Comparison of ENCODE assay signal across 1 cellular context in the genomic region with DNA sequence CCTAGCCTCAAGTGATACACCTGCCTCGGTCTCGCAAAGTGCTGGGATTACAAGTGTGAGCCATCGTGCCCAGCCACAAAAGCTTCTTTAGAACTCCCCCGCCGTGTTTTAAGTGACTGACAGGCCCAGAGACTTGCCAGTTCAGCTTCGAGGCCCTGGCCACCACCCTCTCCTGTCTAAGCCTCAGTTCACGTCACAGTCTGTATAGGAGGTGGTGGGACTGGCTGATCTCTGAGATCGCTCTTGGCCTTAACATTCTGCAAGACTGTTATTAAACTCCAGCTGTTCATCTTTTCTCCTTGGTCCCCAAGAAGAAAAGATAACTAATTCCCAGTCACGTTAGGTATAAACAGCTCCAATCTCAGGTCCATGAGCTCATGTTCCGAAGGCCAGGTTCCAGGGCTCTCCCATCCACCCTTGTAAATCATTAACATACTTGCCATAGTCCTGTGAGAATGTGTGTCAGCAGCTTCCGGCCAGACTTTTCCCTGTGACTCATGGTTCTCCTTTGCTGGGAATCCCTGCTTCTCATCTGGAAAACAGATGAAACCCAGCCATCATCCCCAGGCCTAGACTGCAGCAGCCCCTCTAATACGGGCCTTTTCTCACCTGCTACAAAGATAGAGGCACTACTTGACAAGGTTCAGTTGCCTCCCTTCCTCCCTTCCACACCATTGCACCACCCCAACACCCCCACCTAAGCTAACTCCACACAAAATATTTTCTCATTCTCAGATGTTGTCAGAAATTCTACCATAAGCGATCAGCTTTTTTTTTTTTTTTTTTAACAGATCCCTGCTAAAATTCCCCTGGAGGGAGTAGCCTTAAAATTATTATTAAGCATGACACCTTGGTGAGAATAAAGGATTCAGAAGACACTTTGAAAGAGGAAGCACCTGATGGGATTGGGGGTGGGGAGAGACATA.
TF ChIP-seq lines count a peak whose summit lies in the region.

No MANE protein-coding gene starts in this region.

TF ChIP-seq in HepG2, 621 proteins besides CTCF, POLR2A, EP300 and RAD21 (continued from another document and continues in another):
- no peak for TF ChIP-seq MBD4 (IDR thresholded peaks at IDR 0.05; ENCODE audit: borderline replicate concordance, low read length)
- no peak for TF ChIP-seq ZNF75D (CRISPR knock-in tag; IDR thresholded peaks at IDR 0.05; ENCODE audit: borderline replicate concordance)
- TF ChIP-seq, protein P1, sequence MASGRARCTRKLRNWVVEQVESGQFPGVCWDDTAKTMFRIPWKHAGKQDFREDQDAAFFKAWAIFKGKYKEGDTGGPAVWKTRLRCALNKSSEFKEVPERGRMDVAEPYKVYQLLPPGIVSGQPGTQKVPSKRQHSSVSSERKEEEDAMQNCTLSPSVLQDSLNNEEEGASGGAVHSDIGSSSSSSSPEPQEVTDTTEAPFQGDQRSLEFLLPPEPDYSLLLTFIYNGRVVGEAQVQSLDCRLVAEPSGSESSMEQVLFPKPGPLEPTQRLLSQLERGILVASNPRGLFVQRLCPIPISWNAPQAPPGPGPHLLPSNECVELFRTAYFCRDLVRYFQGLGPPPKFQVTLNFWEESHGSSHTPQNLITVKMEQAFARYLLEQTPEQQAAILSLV (CRISPR knock-in tag; IDR thresholded peaks at IDR 0.05; ENCODE audit: borderline replicate concordance) = no peak
- TF ChIP-seq ZNF839 (CRISPR knock-in tag; IDR thresholded peaks at IDR 0.05; ENCODE audit: borderline replicate concordance) = no peak
- TF ChIP-seq ARNTL (CRISPR knock-in tag; IDR thresholded peaks at IDR 0.05) = peak; percentile 67; the same call in 1 of the 2 replicates
- TF ChIP-seq HDAC6 (IDR thresholded peaks at IDR 0.05; ENCODE audit: low read depth, low read length) = no peak
- TF ChIP-seq, protein P2, sequence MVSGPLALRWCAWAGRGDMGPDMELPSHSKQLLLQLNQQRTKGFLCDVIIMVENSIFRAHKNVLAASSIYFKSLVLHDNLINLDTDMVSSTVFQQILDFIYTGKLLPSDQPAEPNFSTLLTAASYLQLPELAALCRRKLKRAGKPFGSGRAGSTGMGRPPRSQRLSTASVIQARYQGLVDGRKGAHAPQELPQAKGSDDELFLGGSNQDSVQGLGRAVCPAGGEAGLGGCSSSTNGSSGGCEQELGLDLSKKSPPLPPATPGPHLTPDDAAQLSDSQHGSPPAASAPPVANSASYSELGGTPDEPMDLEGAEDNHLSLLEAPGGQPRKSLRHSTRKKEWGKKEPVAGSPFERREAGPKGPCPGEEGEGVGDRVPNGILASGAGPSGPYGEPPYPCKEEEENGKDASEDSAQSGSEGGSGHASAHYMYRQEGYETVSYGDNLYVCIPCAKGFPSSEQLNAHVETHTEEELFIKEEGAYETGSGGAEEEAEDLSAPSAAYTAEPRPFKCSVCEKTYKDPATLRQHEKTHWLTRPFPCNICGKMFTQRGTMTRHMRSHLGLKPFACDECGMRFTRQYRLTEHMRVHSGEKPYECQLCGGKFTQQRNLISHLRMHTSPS (CRISPR knock-in tag; IDR thresholded peaks at IDR 0.05; ENCODE audit: low read depth) = no peak
- peak; percentile 29; the same call in 1 of the 2 replicates for TF ChIP-seq ZNF614 (CRISPR knock-in tag; IDR thresholded peaks at IDR 0.05; ENCODE audit: borderline replicate concordance)
- no peak for TF ChIP-seq IKZF1 (IDR thresholded peaks at IDR 0.05)
- TF ChIP-seq BCLAF1 (IDR thresholded peaks at IDR 0.05) = no peak
- TF ChIP-seq HNF4A (CRISPR knock-in tag; IDR thresholded peaks at IDR 0.05) = peak; percentile 77
- TF ChIP-seq ZBED4 (CRISPR knock-in tag; IDR thresholded peaks at IDR 0.05; ENCODE audit: borderline replicate concordance) = peak; percentile 69; the same call in 1 of the 2 replicates
- no peak for TF ChIP-seq ZNF740 (CRISPR knock-in tag; IDR thresholded peaks at IDR 0.05)
- TF ChIP-seq, protein P3, sequence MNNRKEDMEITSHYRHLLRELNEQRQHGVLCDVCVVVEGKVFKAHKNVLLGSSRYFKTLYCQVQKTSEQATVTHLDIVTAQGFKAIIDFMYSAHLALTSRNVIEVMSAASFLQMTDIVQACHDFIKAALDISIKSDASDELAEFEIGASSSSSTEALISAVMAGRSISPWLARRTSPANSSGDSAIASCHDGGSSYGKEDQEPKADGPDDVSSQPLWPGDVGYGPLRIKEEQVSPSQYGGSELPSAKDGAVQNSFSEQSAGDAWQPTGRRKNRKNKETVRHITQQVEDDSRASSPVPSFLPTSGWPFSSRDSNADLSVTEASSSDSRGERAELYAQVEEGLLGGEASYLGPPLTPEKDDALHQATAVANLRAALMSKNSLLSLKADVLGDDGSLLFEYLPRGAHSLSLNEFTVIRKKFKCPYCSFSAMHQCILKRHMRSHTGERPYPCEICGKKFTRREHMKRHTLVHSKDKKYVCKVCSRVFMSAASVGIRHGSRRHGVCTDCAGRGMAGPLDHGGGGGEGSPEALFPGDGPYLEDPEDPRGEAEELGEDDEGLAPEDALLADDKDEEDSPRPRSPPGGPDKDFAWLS (CRISPR knock-in tag; IDR thresholded peaks at IDR 0.05; ENCODE audit: borderline replicate concordance) = no peak
- no peak for TF ChIP-seq YY1 (IDR thresholded peaks at IDR 0.05; ENCODE audit: insufficient read depth, insufficient replicate concordance, low read depth, low read length)
- no peak for TF ChIP-seq ARNT (IDR thresholded peaks at IDR 0.05)
- peak; percentile 73; the same call in 1 of the 2 replicates for TF ChIP-seq ZNF317 (CRISPR knock-in tag; IDR thresholded peaks at IDR 0.05)
- TF ChIP-seq ZSCAN29 (CRISPR knock-in tag; conservative IDR thresholded peaks at IDR 0.05) = no peak
- no peak for TF ChIP-seq MED8 (CRISPR knock-in tag; IDR thresholded peaks at IDR 0.05; ENCODE audit: insufficient replicate concordance)
- no peak for TF ChIP-seq ZNF253 (CRISPR knock-in tag; IDR thresholded peaks at IDR 0.05; ENCODE audit: borderline replicate concordance)
- no peak for TF ChIP-seq RFX5 (IDR thresholded peaks at IDR 0.05; ENCODE audit: low read depth, low read length)
- no peak for TF ChIP-seq NFYB (CRISPR knock-in tag; IDR thresholded peaks at IDR 0.05)
- TF ChIP-seq CEBPG (CRISPR knock-in tag; IDR thresholded peaks at IDR 0.05) = no peak
- 0 out of 2 replicates have a peak, but pooled peaks have one; percentile 4 for TF ChIP-seq NFE2L2 (IDR thresholded peaks at IDR 0.05; ENCODE audit: low read length)
- TF ChIP-seq ZNF563 (CRISPR knock-in tag; IDR thresholded peaks at IDR 0.05) = no peak
- TF ChIP-seq, protein P4, sequence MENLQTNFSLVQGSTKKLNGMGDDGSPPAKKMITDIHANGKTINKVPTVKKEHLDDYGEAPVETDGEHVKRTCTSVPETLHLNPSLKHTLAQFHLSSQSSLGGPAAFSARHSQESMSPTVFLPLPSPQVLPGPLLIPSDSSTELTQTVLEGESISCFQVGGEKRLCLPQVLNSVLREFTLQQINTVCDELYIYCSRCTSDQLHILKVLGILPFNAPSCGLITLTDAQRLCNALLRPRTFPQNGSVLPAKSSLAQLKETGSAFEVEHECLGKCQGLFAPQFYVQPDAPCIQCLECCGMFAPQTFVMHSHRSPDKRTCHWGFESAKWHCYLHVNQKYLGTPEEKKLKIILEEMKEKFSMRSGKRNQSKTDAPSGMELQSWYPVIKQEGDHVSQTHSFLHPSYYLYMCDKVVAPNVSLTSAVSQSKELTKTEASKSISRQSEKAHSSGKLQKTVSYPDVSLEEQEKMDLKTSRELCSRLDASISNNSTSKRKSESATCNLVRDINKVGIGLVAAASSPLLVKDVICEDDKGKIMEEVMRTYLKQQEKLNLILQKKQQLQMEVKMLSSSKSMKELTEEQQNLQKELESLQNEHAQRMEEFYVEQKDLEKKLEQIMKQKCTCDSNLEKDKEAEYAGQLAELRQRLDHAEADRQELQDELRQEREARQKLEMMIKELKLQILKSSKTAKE (CRISPR knock-in tag; IDR thresholded peaks at IDR 0.05; ENCODE audit: borderline replicate concordance) = no peak
- TF ChIP-seq, protein P5, sequence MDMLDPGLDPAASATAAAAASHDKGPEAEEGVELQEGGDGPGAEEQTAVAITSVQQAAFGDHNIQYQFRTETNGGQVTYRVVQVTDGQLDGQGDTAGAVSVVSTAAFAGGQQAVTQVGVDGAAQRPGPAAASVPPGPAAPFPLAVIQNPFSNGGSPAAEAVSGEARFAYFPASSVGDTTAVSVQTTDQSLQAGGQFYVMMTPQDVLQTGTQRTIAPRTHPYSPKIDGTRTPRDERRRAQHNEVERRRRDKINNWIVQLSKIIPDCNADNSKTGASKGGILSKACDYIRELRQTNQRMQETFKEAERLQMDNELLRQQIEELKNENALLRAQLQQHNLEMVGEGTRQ (IDR thresholded peaks at IDR 0.05; ENCODE audit: low read depth, low read length) = no peak
- TF ChIP-seq, protein P5 (CRISPR knock-in tag; IDR thresholded peaks at IDR 0.05; ENCODE audit: borderline replicate concordance) = no peak
- no peak for TF ChIP-seq TIGD3 (CRISPR knock-in tag; IDR thresholded peaks at IDR 0.05; ENCODE audit: borderline replicate concordance)
- TF ChIP-seq HINFP (CRISPR knock-in tag; IDR thresholded peaks at IDR 0.05; ENCODE audit: low read depth) = peak; percentile 29; the same call in 1 of the 2 replicates
